ENCODE assay signal across 14 cellular contexts in genomic region chr4:1033840-1034551, GRCh38. TPM values are rescaled to one million over a fixed set of nuclear protein-coding genes. Genes with fewer than 3 reads are reported as not detected.
DNase-seq lines count a peak whose midpoint lies in the region; ATAC-seq and TF ChIP-seq lines count a peak whose summit lies in the region.
"Had no signal": no experiment of that assay in that cellular context is flagged by ENCODE, and none has a peak within 500 bp of the region (broad histone marks: within the 10 kb centered on the region; RNA-seq: fewer than 3 reads in every experiment).

No MANE protein-coding gene starts in this region.

- CTCF ChIA-PET in CD8-positive, alpha-beta memory T cell (lab: Charles Lee): no interaction called here

- H3K4me1 ChIP-seq in ascending aorta (peaks cover 36 to 51% of the 10 kb centered on the region in 2 donors), heart right ventricle (peaks cover 0 to 19% (median 4%) of the 10 kb centered on the region in 9 donors)
- H3K4me1 ChIP-seq in CD8-positive, alpha-beta memory T cell (ENCODE audit: insufficient read depth, low read length): no peaks in the 10 kb centered on the region
- H3K4me1 ChIP-seq: uterus had no signal

- 54 to 63% methylated on average over 32 to 35 of the region's 35 CpGs for WGBS in heart right ventricle, 2 donors

- TF ChIP-seq CTCF in ascending aorta (IDR thresholded peaks at IDR 0.05): no peak
- TF ChIP-seq CTCF in heart right ventricle (IDR thresholded peaks at IDR 0.05): no peak
- no peak for TF ChIP-seq CTCF in progenitor cell of endocrine pancreas (IDR thresholded peaks at IDR 0.05; ENCODE audit: unreplicated experiment)

- H3K4me3 Mint-ChIP-seq in progenitor cell of endocrine pancreas (ENCODE audit: low read depth): no peak overlapping the region
- H3K4me3 Mint-ChIP-seq in CD8-positive, alpha-beta memory T cell: no peak overlapping the region
- H3K4me3 Mint-ChIP-seq: natural killer cell had no signal

- H3K9me3 Mint-ChIP-seq in progenitor cell of endocrine pancreas (ENCODE audit: low read depth): no peaks in the 10 kb centered on the region
- no peaks in the 10 kb centered on the region for H3K9me3 Mint-ChIP-seq in CD8-positive, alpha-beta memory T cell
- H3K9me3 Mint-ChIP-seq: natural killer cell had no signal

- H3K36me3 ChIP-seq in ascending aorta (no peaks in the 10 kb centered on the region), heart right ventricle (no peaks in the 10 kb centered on the region)
- no peaks in the 10 kb centered on the region for H3K36me3 ChIP-seq in CD8-positive, alpha-beta memory T cell (ENCODE audit: insufficient read depth, low read length)
- H3K36me3 ChIP-seq: uterus had no signal

- H3K27me3 Mint-ChIP-seq in progenitor cell of endocrine pancreas: no peaks in the 10 kb centered on the region
- H3K27me3 Mint-ChIP-seq in CD8-positive, alpha-beta memory T cell: peaks cover 0 to 1% of the 10 kb centered on the region in 2 donors

- intact Hi-C loops in ascending aorta (cut with DNase I) (loop anchor here (1.0 kb wide), 2 partner anchors 9 to 24 kb away; no protein-coding TSS in a partner anchor), heart right ventricle (cut with DNase I) (no loop called here)

- POLR2A ChIA-PET in CD8-positive, alpha-beta memory T cell (lab: Charles Lee): no interaction called here

- ATAC-seq in heart right ventricle (peak in 7 of 8 donors; percentile 4 to 58 (median 32)), HG03460 (IDR thresholded peaks at IDR 0.05; ENCODE audit: unreplicated experiment) (no peak), HG02840 (IDR thresholded peaks at IDR 0.05; ENCODE audit: low FRiP score, unreplicated experiment) (no peak)
- ATAC-seq: natural killer cell had no signal

- H3K9me3 ChIP-seq in ascending aorta: no peaks in the 10 kb centered on the region
- no peaks in the 10 kb centered on the region for H3K9me3 ChIP-seq in heart right ventricle
- no peaks in the 10 kb centered on the region for H3K9me3 ChIP-seq in CD8-positive, alpha-beta memory T cell (ENCODE audit: low read length)
- H3K9me3 ChIP-seq: uterus had no signal

- H3K27ac ChIP-seq in ascending aorta (peak overlapping the region; percentile 83 to 91), heart right ventricle (peak overlapping the region in 6 of 10 donors; percentile 4 to 60 (median 26))
- no peak overlapping the region for H3K27ac ChIP-seq in CD8-positive, alpha-beta memory T cell (ENCODE audit: low read depth, low read length)
- H3K27ac ChIP-seq: C4-2B, PC-9, uterus had no signal

- H3K4me1 Mint-ChIP-seq in progenitor cell of endocrine pancreas (ENCODE audit: low read depth): peaks cover 6% of the 10 kb centered on the region
- no peaks in the 10 kb centered on the region for H3K4me1 Mint-ChIP-seq in CD8-positive, alpha-beta memory T cell
- H3K4me1 Mint-ChIP-seq: natural killer cell had no signal

- no peaks in the 10 kb centered on the region for H3K36me3 Mint-ChIP-seq in progenitor cell of endocrine pancreas (ENCODE audit: insufficient read depth)
- H3K36me3 Mint-ChIP-seq in CD8-positive, alpha-beta memory T cell: no peaks in the 10 kb centered on the region
- H3K36me3 Mint-ChIP-seq: natural killer cell had no signal

- DNase-seq in C1 segment of cervical spinal cord (lab: John Stamatoyannopoulos, UW) (peak in 10 of 14 donors; percentile 12 to 79 (median 54)), ascending aorta (ENCODE audit: low spot score in 2 of 2) (peak in 1 of 2 donors; percentile 91), heart right ventricle (peak; percentile 45 to 63), progenitor cell of endocrine pancreas (ENCODE audit: low spot score, unreplicated experiment) (no peak), NCI-H2107 treated with DMSO at 0.1 percent for 48 hours (lab: John Stamatoyannopoulos, UW; ENCODE audit: unreplicated experiment) (no peak)
- no peak for DNase-seq in CD8-positive, alpha-beta memory T cell
- DNase-seq: central memory CD4-positive, alpha-beta T cell; natural killer cell; NCI-H2029; PC-9 had no signal

- H3K4me3 ChIP-seq in ascending aorta (peak overlapping the region; percentile 10 to 55), heart right ventricle (peak overlapping the region in 5 of 10 donors; percentile 15 to 30 (median 22))
- no peak overlapping the region for H3K4me3 ChIP-seq in CD8-positive, alpha-beta memory T cell (ENCODE audit: low read length)
- H3K4me3 ChIP-seq: PC-9, uterus had no signal

- H3K27ac Mint-ChIP-seq in progenitor cell of endocrine pancreas: peak overlapping the region; percentile 69
- no peak overlapping the region for H3K27ac Mint-ChIP-seq in CD8-positive, alpha-beta memory T cell
- H3K27ac Mint-ChIP-seq: natural killer cell had no signal

- H3K27me3 ChIP-seq in ascending aorta (no peaks in the 10 kb centered on the region), heart right ventricle (peaks cover 0 to 47% (median 41%) of the 10 kb centered on the region in 7 donors)
- no peaks in the 10 kb centered on the region for H3K27me3 ChIP-seq in CD8-positive, alpha-beta memory T cell (ENCODE audit: insufficient read depth, low read length, poor library complexity, severe bottlenecking)

RNA-seq across cellular contexts. Expression of gene FGFRL1, which starts 22.6 kb away (rescaled TPM):
- total RNA-seq in ascending aorta: 79.1 TPM
- total RNA-seq in heart right ventricle: 10 to 100 TPM; 22.0 to 36.6 (median 28.1) TPM
- 10 to 100 TPM; 17.1 to 24.3 TPM for polyA plus RNA-seq in heart right ventricle
- 121 and 126 TPM in 2 replicates for total RNA-seq in progenitor cell of endocrine pancreas
- total RNA-seq in CD8-positive, alpha-beta memory T cell: 10 to 100 TPM; 12.3 to 14.5 TPM
- 1.4 TPM for polyA plus RNA-seq in CD8-positive, alpha-beta memory T cell

RNA-seq across cellular contexts. Expression of gene SLC26A1, which starts 40.8 kb away (rescaled TPM):
- total RNA-seq in ascending aorta (not detected), heart right ventricle (under 1 TPM in 2 of 10 donors, not detected in 8; 0.28 to 0.38 TPM), progenitor cell of endocrine pancreas (2.6 and 3.3 TPM in 2 replicates)
- polyA plus RNA-seq in heart right ventricle: under 1 TPM; 0.06 to 0.66 TPM
- total RNA-seq in CD8-positive, alpha-beta memory T cell: not detected
- polyA plus RNA-seq in CD8-positive, alpha-beta memory T cell: 1.1 TPM

RNA-seq across cellular contexts. Expression of gene IDUA, which starts 47.2 kb away (rescaled TPM):
- total RNA-seq in ascending aorta (118 TPM), heart right ventricle (10 to 100 TPM in 1 of 10 donors, 1 to 10 TPM in 9; 6.0 to 10.4 (median 8.7) TPM), progenitor cell of endocrine pancreas (79.4 and 87.0 TPM in 2 replicates)
- polyA plus RNA-seq in heart right ventricle: 10 to 100 TPM in 1 of 2 donors, 1 to 10 TPM in 1; 4.6 to 13.3 TPM
- total RNA-seq in CD8-positive, alpha-beta memory T cell: 10 to 100 TPM; 18.7 to 19.1 TPM
- polyA plus RNA-seq in CD8-positive, alpha-beta memory T cell: 9.3 TPM

Comparison
In these comparisons a context has a peak if more than half of its experiments do, and no peak if none do; other contexts are left out.
1. DNase-seq: peak in C1 segment of cervical spinal cord (10 of 14) and heart right ventricle (2 of 2); none in progenitor cell of endocrine pancreas (single experiment), NCI-H2107 treated with DMSO at 0.1 percent for 48 hours (single experiment) and CD8-positive, alpha-beta memory T cell (0 of 5).
2. ATAC-seq: peak in heart right ventricle (7 of 8); none in HG03460 (single experiment) and HG02840 (single experiment).